In genomic region chr7:143704813-143705212, GRCh38 we compare ENCODE assay signal across 2 cellular contexts. TPM values are rescaled to one million over a fixed set of nuclear protein-coding genes. Genes with fewer than 3 reads are reported as not detected.
"Had no signal": no experiment of that assay in that cellular context is flagged by ENCODE, and none has a peak within 500 bp of the region (broad histone marks: within the 10 kb centered on the region; RNA-seq: fewer than 3 reads in every experiment).

No MANE protein-coding gene starts in this region.

RNA-seq across cellular contexts. Expression of gene CTAGE6, which starts 52.7 kb away (rescaled TPM):
- total RNA-seq: G401, GM12878 had no signal
